Comparison of ENCODE assay signal across 8 cellular contexts in the genomic region with DNA sequence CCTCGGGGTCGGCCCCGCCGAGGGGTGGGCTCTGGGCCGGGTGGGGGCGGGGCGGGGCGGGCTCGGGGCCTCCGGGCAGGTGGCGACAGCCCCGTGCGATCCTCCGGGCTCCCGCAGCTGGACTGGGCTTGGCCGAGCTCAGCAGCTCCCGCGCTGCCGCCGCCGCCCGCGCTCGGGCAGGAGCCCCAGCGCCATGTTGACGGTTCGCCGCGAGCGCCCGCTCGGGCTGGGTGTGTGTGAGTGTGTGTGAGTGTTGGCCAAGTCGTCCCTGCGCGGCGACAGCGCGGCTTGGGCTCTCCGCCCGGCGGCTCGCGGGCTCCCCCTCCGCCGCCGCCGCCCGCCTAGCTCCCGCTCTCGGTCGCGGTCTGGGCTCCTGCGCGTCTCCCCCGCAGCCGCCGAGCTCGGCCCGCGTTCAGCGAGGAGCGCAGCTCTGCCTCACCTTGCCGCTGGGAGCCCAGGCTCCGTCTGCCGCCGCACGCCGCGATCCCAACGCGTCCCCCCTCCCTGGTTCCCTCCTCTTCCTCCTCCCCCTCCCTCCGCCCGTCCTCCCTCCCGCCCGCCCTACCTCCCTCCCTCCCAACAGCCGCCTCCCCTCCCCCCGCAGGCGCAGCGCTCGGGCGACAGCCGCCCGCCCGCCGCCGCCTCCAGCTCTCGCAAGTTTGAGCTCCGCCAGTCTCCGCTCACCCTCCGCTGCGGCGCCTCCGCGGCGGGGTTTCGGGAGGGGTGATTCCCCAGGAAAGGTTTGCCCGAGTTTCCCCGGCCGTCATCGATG. TPM values are rescaled to one million over a fixed set of nuclear protein-coding genes. Genes with fewer than 3 reads are reported as not detected.
DNase-seq lines count a peak whose midpoint lies in the region; ATAC-seq and TF ChIP-seq lines count a peak whose summit lies in the region.

A gene (minus strand): TSS at position 467 of the 772 bp plus-strand sequence. CDS start 20,029 bp downstream, outside the sequence.

- no peak for TF ChIP-seq CTCF in WI38 (IDR thresholded peaks at IDR 0.05; ENCODE audit: low read depth, low read length)

- peak within 1 kb of the TSS; percentile 63 for H3K4me3 ChIP-seq in WI38 (ENCODE audit: low read depth, low read length)

- DNase-seq in AG08395 (ENCODE audit: low spot score), result peak; percentile 47
- DNase-seq in NCI-H1694 (lab: John Stamatoyannopoulos, UW), result peak; percentile 26
- DNase-seq in cerebellar cortex (ENCODE audit: low spot score), result peak; percentile 45
- peak; percentile 79 for DNase-seq in left lobe of liver (ENCODE audit: low spot score)
- DNase-seq in stimulated activated CD4-positive, alpha-beta T cell treated with anti-CD3 and anti-CD28 coated beads, Interleukin-1b, Interleukin-23, amount 100 ng/mL, for 48 hours, result peak; percentile 74

- ATAC-seq in GM19023 (IDR thresholded peaks at IDR 0.05; ENCODE audit: unreplicated experiment) (peak; percentile 24), left lobe of liver (peak; percentile 65), HG03442 (IDR thresholded peaks at IDR 0.05; ENCODE audit: unreplicated experiment) (no peak)

RNA-seq across cellular contexts. Expression of the gene that starts here (rescaled TPM):
- 10.5 TPM for total RNA-seq in left lobe of liver

Comparison
In these comparisons a context has a peak if more than half of its experiments do, and no peak if none do; other contexts are left out.
1. DNase-seq: peak in every context shown above with its lines; median percentile 79 in left lobe of liver; 74 in stimulated activated CD4-positive, alpha-beta T cell treated with anti-CD3 and anti-CD28 coated beads, Interleukin-1b, Interleukin-23, amount 100 ng/mL, for 48 hours; 47 in AG08395; 45 in cerebellar cortex; 26 in NCI-H1694.